17 cellular contexts compared by ENCODE assay signal in the genomic region with DNA sequence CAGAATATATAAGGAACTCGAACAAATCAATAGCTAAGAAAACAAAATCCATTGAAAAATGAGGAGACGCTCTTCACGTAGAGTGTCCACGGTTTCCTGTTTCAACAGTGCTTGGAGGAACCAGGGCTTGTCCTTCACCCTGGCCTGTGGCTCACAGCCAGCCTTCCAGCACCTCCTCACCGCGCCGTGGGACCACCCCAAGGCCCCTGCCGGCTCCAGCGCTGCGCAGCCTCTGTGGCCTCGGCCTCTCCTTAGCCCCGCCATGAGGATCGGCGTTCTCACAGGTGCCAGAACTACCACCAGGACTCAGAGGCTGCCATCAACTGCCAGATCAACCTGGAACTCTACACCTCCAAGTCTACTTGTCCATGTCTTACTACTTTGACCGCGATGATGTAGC. TPM values are rescaled to one million over a fixed set of nuclear protein-coding genes. Genes with fewer than 3 reads are reported as not detected.
DNase-seq lines count a peak whose midpoint lies in the region; TF ChIP-seq lines count a peak whose summit lies in the region.
"Had no signal": no experiment of that assay in that cellular context is flagged by ENCODE, and none has a peak within 500 bp of the region (broad histone marks: within the 10 kb centered on the region; RNA-seq: fewer than 3 reads in every experiment).

No MANE protein-coding gene starts in this region.

- POLR2A ChIA-PET in OCI-LY7 (lab: Charles Lee) = no interaction called here

- H3K9me3 ChIP-seq in neural progenitor cell (ENCODE audit: low read depth) (no peaks in the 10 kb centered on the region), OCI-LY7 (ENCODE audit: low read length) (no peaks in the 10 kb centered on the region), prostate gland (no peaks in the 10 kb centered on the region)
- H3K9me3 ChIP-seq: BE2C had no signal

- H3K27ac ChIP-seq in neural progenitor cell = no peak overlapping the region
- H3K27ac ChIP-seq in OCI-LY7 (ENCODE audit: low read depth, low read length, poor library complexity, severe bottlenecking) = no peak overlapping the region
- H3K27ac ChIP-seq in prostate gland = no peak overlapping the region
- H3K27ac ChIP-seq: BLaER1 had no signal

- H3K4me3 Mint-ChIP-seq in neural progenitor cell = peak overlapping the region; percentile 41
- H3K4me3 Mint-ChIP-seq: CD14-positive monocyte; CD4-positive, alpha-beta memory T cell; CD4-positive, CD25-positive, alpha-beta regulatory T cell; CD8-positive, alpha-beta memory T cell had no signal

- intact Hi-C loops in posterior vena cava (cut with DNase I) (no loop called here), OCI-LY7 (cut with micrococcal nuclease; ENCODE audit: unreplicated experiment) (no loop called here), prostate gland (cut with DNase I) (no loop called here)

- H3K27me3 Mint-ChIP-seq in neural progenitor cell (ENCODE audit: insufficient read depth, low read depth) = no peaks in the 10 kb centered on the region
- H3K27me3 Mint-ChIP-seq: CD4-positive, CD25-positive, alpha-beta regulatory T cell had no signal

- no peak for TF ChIP-seq CTCF in neural progenitor cell (IDR thresholded peaks at IDR 0.05)
- TF ChIP-seq CTCF in OCI-LY7 (conservative IDR thresholded peaks at IDR 0.05; ENCODE audit: low read length) = no peak
- TF ChIP-seq CTCF in prostate gland (IDR thresholded peaks at IDR 0.05) = no peak

- H3K4me2 ChIP-seq in neural progenitor cell (no peak overlapping the region), OCI-LY7 (ENCODE audit: low read length) (no peak overlapping the region)
- H3K4me2 ChIP-seq: BLaER1 had no signal

- H3K27me3 ChIP-seq in neural progenitor cell (peaks cover 17% of the 10 kb centered on the region), prostate gland (replicated peaks; ENCODE audit: insufficient read depth) (no peaks in the 10 kb centered on the region)
- H3K27me3 ChIP-seq: BE2C, BLaER1 had no signal

- H3K9me2 ChIP-seq in OCI-LY7 (ENCODE audit: insufficient read depth, low read length) = no peaks in the 10 kb centered on the region

- H3K79me2 ChIP-seq in neural progenitor cell (ENCODE audit: low read depth) (no peaks in the 10 kb centered on the region), OCI-LY7 (ENCODE audit: insufficient read depth, low read depth, low read length) (no peaks in the 10 kb centered on the region)

- peaks cover 29% of the 10 kb centered on the region for H3K9me3 Mint-ChIP-seq in neural progenitor cell

- BruUV-seq in OCI-LY7 (replicated peaks; lab: Mats Ljungman, UMichigan) = no TSS peak

- H3K9ac ChIP-seq in neural progenitor cell = no peak overlapping the region
- H3K9ac ChIP-seq: BLaER1 had no signal

- H3K36me3 ChIP-seq in neural progenitor cell (no peaks in the 10 kb centered on the region), OCI-LY7 (ENCODE audit: insufficient read depth, low read length) (no peaks in the 10 kb centered on the region), prostate gland (no peaks in the 10 kb centered on the region)
- H3K36me3 ChIP-seq: BE2C, BLaER1 had no signal

- DNase-seq in D341Med (ENCODE audit: low spot score) (peak; percentile 15), neural progenitor cell (ENCODE audit: low spot score) (no peak), posterior vena cava (ENCODE audit: low spot score) (peak; percentile 52), OCI-LY7 (ENCODE audit: low spot score) (no peak), prostate gland (ENCODE audit: low spot score) (no peak)
- DNase-seq: 8988T; ACHN; BE2C; C1 segment of cervical spinal cord; CD4-positive, alpha-beta memory T cell; CD4-positive, CD25-positive, alpha-beta regulatory T cell; CD8-positive, alpha-beta memory T cell; COR-L47; DMS79 treated with DMSO at 0.1 percent for 48 hours; GF-D8 had no signal

- H3K4me3 ChIP-seq in neural progenitor cell (no peak overlapping the region), OCI-LY7 (ENCODE audit: low read depth, low read length, poor library complexity, severe bottlenecking) (no peak overlapping the region), prostate gland (no peak overlapping the region)
- H3K4me3 ChIP-seq: BLaER1 had no signal

- no peak overlapping the region for H2AFZ ChIP-seq in neural progenitor cell (replicated peaks)
- H2AFZ ChIP-seq in OCI-LY7 (ENCODE audit: low read length) = no peak overlapping the region

- 92% methylated on average over 16 of the region's 16 CpGs for WGBS in prostate gland

- TF ChIP-seq POLR2A in prostate gland (IDR thresholded peaks at IDR 0.05) = no peak

- no peak overlapping the region for H3K27ac Mint-ChIP-seq in neural progenitor cell
- H3K27ac Mint-ChIP-seq: CD14-positive monocyte; CD4-positive, alpha-beta memory T cell; CD4-positive, CD25-positive, alpha-beta regulatory T cell; CD8-positive, alpha-beta memory T cell had no signal

- peaks cover 10% of the 10 kb centered on the region for H3K4me1 Mint-ChIP-seq in neural progenitor cell
- H3K4me1 Mint-ChIP-seq: CD14-positive monocyte; CD4-positive, alpha-beta memory T cell; CD4-positive, CD25-positive, alpha-beta regulatory T cell; CD8-positive, alpha-beta memory T cell had no signal

- no peaks in the 10 kb centered on the region for H4K20me1 ChIP-seq in neural progenitor cell (ENCODE audit: low read depth)
- no peaks in the 10 kb centered on the region for H4K20me1 ChIP-seq in OCI-LY7 (ENCODE audit: insufficient read depth, low read length)
- H4K20me1 ChIP-seq: BLaER1 had no signal

- CTCF ChIA-PET in OCI-LY7 (lab: Charles Lee; ENCODE audit: unreplicated experiment) = no interaction called here

- H3K4me1 ChIP-seq in neural progenitor cell = peaks cover 15% of the 10 kb centered on the region
- H3K4me1 ChIP-seq in OCI-LY7 (ENCODE audit: insufficient read depth, low read length, poor library complexity, severe bottlenecking) = no peaks in the 10 kb centered on the region
- no peaks in the 10 kb centered on the region for H3K4me1 ChIP-seq in prostate gland (replicated peaks)
- H3K4me1 ChIP-seq: BE2C, BLaER1 had no signal

- H3F3A ChIP-seq in neural progenitor cell (ENCODE audit: low read depth) = no peaks in the 10 kb centered on the region

- H3K36me3 Mint-ChIP-seq in neural progenitor cell = peaks cover 1% of the 10 kb centered on the region
- H3K36me3 Mint-ChIP-seq: CD14-positive monocyte; CD4-positive, alpha-beta memory T cell; CD4-positive, CD25-positive, alpha-beta regulatory T cell; CD8-positive, alpha-beta memory T cell had no signal

RNA-seq across cellular contexts. Expression of a gene that starts 52.5 kb away (rescaled TPM):
- total RNA-seq in neural progenitor cell (ENCODE audit: low replicate concordance) = 3.2 and 3.9 TPM in 2 replicates
- 10 to 100 TPM; 15.0 to 23.8 TPM for total RNA-seq in posterior vena cava
- total RNA-seq in OCI-LY7 (2014; rRNA removed; shearing (Covaris generic)) = 0.05 and 0.92 TPM in 2 replicates
- total RNA-seq in OCI-LY7 (2022) = 1.8 and 2.0 TPM in 2 replicates
- total RNA-seq in prostate gland = 10 to 100 TPM; 24.9 to 37.5 TPM

Comparison
In these comparisons a context has a peak if more than half of its experiments do, and no peak if none do; other contexts are left out.
1. DNase-seq: peak in D341Med (single experiment) and posterior vena cava (single experiment); none in neural progenitor cell (single experiment), OCI-LY7 (single experiment) and prostate gland (single experiment).